Comparison of ENCODE assay signal across 10 cellular contexts in the genomic region with DNA sequence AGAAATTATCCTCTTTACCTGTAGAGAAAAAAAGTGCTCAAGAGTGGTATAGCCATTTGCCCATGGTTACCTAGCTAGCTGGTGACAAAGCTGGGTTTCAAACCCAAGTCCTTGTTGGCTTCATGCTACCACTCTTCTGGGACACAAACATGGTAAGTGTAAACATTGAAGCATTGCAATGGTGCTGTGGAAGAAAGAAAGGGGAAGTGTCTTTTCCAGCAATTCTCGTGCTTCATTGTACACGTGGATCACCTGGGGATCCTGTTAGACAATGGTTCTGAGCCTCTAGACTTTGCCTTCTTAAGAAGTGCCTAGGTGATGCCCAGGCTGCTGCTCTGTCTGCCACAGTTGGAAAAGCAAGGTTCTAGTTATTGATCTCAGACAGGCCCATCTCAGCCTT.
"Had no signal": no experiment of that assay in that cellular context is flagged by ENCODE, and none has a peak within 500 bp of the region (broad histone marks: within the 10 kb centered on the region; RNA-seq: fewer than 3 reads in every experiment).

No MANE protein-coding gene starts in this region.

- H3K4me1 ChIP-seq: HAP-1 had no signal

- H3K4me1 Mint-ChIP-seq: IgD-negative memory B cell had no signal

- ATAC-seq: HCT116, HepG2 had no signal

- H3K9ac ChIP-seq: GM23248 had no signal

- H3K4me3 Mint-ChIP-seq: HFFc6, IgD-negative memory B cell had no signal

- H3K27ac ChIP-seq: GM23248, HL-60 had no signal

- FAIRE-seq: HepG2 had no signal

- H3K27ac Mint-ChIP-seq: HFFc6, IgD-negative memory B cell had no signal

- H3K36me3 ChIP-seq: HAP-1 had no signal

- DNase-seq: GM23248, GOT3, H7, HFFc6, KG1 had no signal

- H3K4me3 ChIP-seq: GM23248, HAP-1 had no signal

- H2AFZ ChIP-seq: GM23248 had no signal

- H3K9me3 ChIP-seq: HAP-1 had no signal
